26 cellular contexts compared by ENCODE assay signal in the genomic region with DNA sequence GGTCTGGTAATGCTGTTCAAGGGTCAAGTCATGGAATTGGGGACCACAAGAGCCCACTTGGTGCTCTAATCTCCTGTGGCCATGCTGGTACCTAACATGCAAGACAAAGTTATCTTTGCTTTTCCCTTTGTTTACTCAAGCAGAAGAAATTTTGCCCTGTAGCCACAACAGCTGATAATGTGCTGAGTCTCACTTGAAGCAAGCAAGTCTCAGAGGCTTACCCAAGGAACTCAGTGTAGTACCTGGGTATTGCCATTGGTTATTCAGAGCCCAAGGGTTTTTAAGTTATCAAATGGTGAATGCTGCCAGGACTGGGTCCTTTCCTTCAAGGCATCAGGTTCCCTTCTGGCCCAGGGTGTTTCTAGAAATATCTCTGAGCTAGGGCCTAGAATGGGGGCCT.
"Had no signal": no experiment of that assay in that cellular context is flagged by ENCODE, and none has a peak within 500 bp of the region (broad histone marks: within the 10 kb centered on the region; RNA-seq: fewer than 3 reads in every experiment).

No MANE protein-coding gene starts in this region.

- H3K27me3 Mint-ChIP-seq: memory B cell; naive B cell; natural killer cell treated with Interleukin-12 subunit alpha and Interleukin-12 subunit beta and Interleukin-15 and Interleukin-18, amount 100 ng/mL, for 72 hours; progenitor cell of endocrine pancreas had no signal

- H3K27ac ChIP-seq: coronary artery, esophagus muscularis mucosa, foreskin keratinocyte, gastroesophageal sphincter, heart left ventricle, hepatocyte, parathyroid adenoma, right lobe of liver, testis, tibial artery, upper lobe of left lung had no signal

- DNase-seq: dermis blood vessel endothelial cell; effector memory CD4-positive, alpha-beta T cell; heart left ventricle; naive B cell; right lobe of liver; stimulated activated CD4-positive, alpha-beta T cell treated with anti-CD3 and anti-CD28 coated beads, Interleukin-12 subunit alpha, Interleukin-12 subunit beta, amount 100 ng/mL, for 4 hours; stimulated activated CD4-positive, alpha-beta T cell treated with anti-CD3 and anti-CD28 coated beads, Interleukin-1b, Interleukin-23, amount 100 ng/mL, for 48 hours; stimulated activated CD4-positive, alpha-beta T cell treated with anti-CD3 and anti-CD28 coated beads, Interleukin-4, amount 100 ng/mL, for 24 hours; stimulated activated naive CD8-positive, alpha-beta T cell treated with anti-CD3 and anti-CD28 coated beads, Interleukin-15, Interleukin-2, amounts not matched to agents 100 U/mL and 50 U/mL, for 24 hours; substantia nigra; testis; tibial artery; upper lobe of left lung had no signal

- H3K9me3 ChIP-seq: right lobe of liver, testis, upper lobe of left lung had no signal

- H3K4me1 Mint-ChIP-seq: memory B cell; naive B cell; neural crest cell; stimulated activated effector memory CD8-positive, alpha-beta T cell treated with anti-CD3 and anti-CD28 coated beads, Interleukin-12 subunit alpha, Interleukin-12 subunit beta, amount 100 ng/mL, for 72 hours had no signal

- H3K79me2 ChIP-seq: hepatocyte, parathyroid adenoma had no signal

- H3K4me3 ChIP-seq: coronary artery, esophagus muscularis mucosa, gastroesophageal sphincter, heart left ventricle, hepatocyte, lung, right lobe of liver, smooth muscle cell, testis, tibial artery, upper lobe of left lung had no signal

- H3K27ac Mint-ChIP-seq: memory B cell; naive B cell; natural killer cell treated with Interleukin-12 subunit alpha and Interleukin-12 subunit beta and Interleukin-15 and Interleukin-18, amount 100 ng/mL, for 72 hours; progenitor cell of endocrine pancreas; stimulated activated effector memory CD8-positive, alpha-beta T cell treated with anti-CD3 and anti-CD28 coated beads, Interleukin-12 subunit alpha, Interleukin-12 subunit beta, amount 100 ng/mL, for 72 hours had no signal

- H3K4me1 ChIP-seq: esophagus muscularis mucosa, foreskin keratinocyte, gastroesophageal sphincter, heart left ventricle, parathyroid adenoma, right lobe of liver, testis, tibial artery, upper lobe of left lung had no signal

- H3K27me3 ChIP-seq: esophagus muscularis mucosa, foreskin keratinocyte, gastroesophageal sphincter, heart left ventricle, hepatocyte, right lobe of liver, testis, tibial artery, upper lobe of left lung had no signal

- H2AFZ ChIP-seq: hepatocyte, parathyroid adenoma had no signal

- H3K4me2 ChIP-seq: hepatocyte, smooth muscle cell had no signal

- H3K4me3 Mint-ChIP-seq: memory B cell; natural killer cell treated with Interleukin-12 subunit alpha and Interleukin-12 subunit beta and Interleukin-15 and Interleukin-18, amount 100 ng/mL, for 72 hours; neural crest cell; stimulated activated effector memory CD8-positive, alpha-beta T cell treated with anti-CD3 and anti-CD28 coated beads, Interleukin-12 subunit alpha, Interleukin-12 subunit beta, amount 100 ng/mL, for 72 hours had no signal

- H3K9ac ChIP-seq: parathyroid adenoma had no signal

- H3K36me3 ChIP-seq: esophagus muscularis mucosa, gastroesophageal sphincter, heart left ventricle, right lobe of liver, tibial artery, upper lobe of left lung had no signal

- ATAC-seq: foreskin keratinocyte; gastroesophageal sphincter; heart left ventricle; natural killer cell treated with Interleukin-12 subunit alpha and Interleukin-12 subunit beta and Interleukin-15 and Interleukin-18, amount 100 ng/mL, for 72 hours; right lobe of liver; stimulated activated effector memory CD8-positive, alpha-beta T cell treated with anti-CD3 and anti-CD28 coated beads, Interleukin-12 subunit alpha, Interleukin-12 subunit beta, amount 100 ng/mL, for 72 hours; stimulated activated naive CD8-positive, alpha-beta T cell treated with anti-CD3 and anti-CD28 coated beads, Interleukin-15, Interleukin-2, amounts not matched to agents 100 U/mL and 50 U/mL, for 24 hours had no signal

- H3K36me3 Mint-ChIP-seq: memory B cell; naive B cell; natural killer cell treated with Interleukin-12 subunit alpha and Interleukin-12 subunit beta and Interleukin-15 and Interleukin-18, amount 100 ng/mL, for 72 hours; stimulated activated effector memory CD8-positive, alpha-beta T cell treated with anti-CD3 and anti-CD28 coated beads, Interleukin-12 subunit alpha, Interleukin-12 subunit beta, amount 100 ng/mL, for 72 hours had no signal
